ENCODE assay signal across 21 cellular contexts in genomic region chr13:64662887-64663593, GRCh38.
DNase-seq lines count a peak whose midpoint lies in the region; ATAC-seq and TF ChIP-seq lines count a peak whose summit lies in the region.
"Had no signal": no experiment of that assay in that cellular context is flagged by ENCODE, and none has a peak within 500 bp of the region (broad histone marks: within the 10 kb centered on the region; RNA-seq: fewer than 3 reads in every experiment).

No MANE protein-coding gene starts in this region.

- no peak overlapping the region for H3K14ac ChIP-seq in mesenchymal stem cell (ENCODE audit: low read length in 2 of 2)

- H3K27me3 Mint-ChIP-seq in natural killer cell (ENCODE audit: low read depth in 2 of 2) (no peaks in the 10 kb centered on the region), T-cell (no peaks in the 10 kb centered on the region)
- H3K27me3 Mint-ChIP-seq: B cell; CD4-positive, CD25-positive, alpha-beta regulatory T cell had no signal

- no peak overlapping the region for H4K91ac ChIP-seq in mesenchymal stem cell (ENCODE audit: low read length)

- no peaks in the 10 kb centered on the region for H3K9me3 ChIP-seq in mesenchymal stem cell (ENCODE audit: control insufficient read depth, low read length)

- no peaks in the 10 kb centered on the region for H3K4me1 Mint-ChIP-seq in natural killer cell
- no peaks in the 10 kb centered on the region for H3K4me1 Mint-ChIP-seq in T-cell
- H3K4me1 Mint-ChIP-seq: B cell; CD4-positive, CD25-positive, alpha-beta regulatory T cell; GM23338; H9 had no signal

- WGBS in mesenchymal stem cell = 96% methylated on average over 7 of the region's 7 CpGs

- H3K4me3 ChIP-seq in NB4 (ENCODE audit: low read depth, low read length) (no peak overlapping the region), mesenchymal stem cell (ENCODE audit: insufficient read depth in 1 of 2, low read depth in 1 of 2, low read length in 2 of 2) (no peak overlapping the region)
- H3K4me3 ChIP-seq: BLaER1, GM23338 had no signal

- no peaks in the 10 kb centered on the region for H3K36me3 ChIP-seq in mesenchymal stem cell (ENCODE audit: control insufficient read depth in 1 of 2, insufficient read depth in 2 of 2, low read depth in 1 of 2, low read length in 2 of 2)

- H4K8ac ChIP-seq in mesenchymal stem cell (ENCODE audit: low read length) = peak overlapping the region; percentile 29

- no peaks in the 10 kb centered on the region for H3K79me1 ChIP-seq in mesenchymal stem cell (replicated peaks; ENCODE audit: low read length, poor library complexity, severe bottlenecking)

- no peak overlapping the region for H2BK15ac ChIP-seq in mesenchymal stem cell (ENCODE audit: low read depth, poor library complexity, severe bottlenecking)

- H3K9me3 Mint-ChIP-seq in natural killer cell = peaks cover 2 to 15% of the 10 kb centered on the region in 2 donors
- peaks cover 9 to 17% (median 12%) of the 10 kb centered on the region in 3 donors for H3K9me3 Mint-ChIP-seq in T-cell
- H3K9me3 Mint-ChIP-seq: H9 had no signal

- no peak overlapping the region for H2BK120ac ChIP-seq in mesenchymal stem cell (ENCODE audit: low read depth, low read length)

- no peak overlapping the region for H3K23ac ChIP-seq in mesenchymal stem cell (ENCODE audit: low read length in 2 of 2)

- H2AK5ac ChIP-seq in mesenchymal stem cell (ENCODE audit: low read length, severe bottlenecking) = no peak overlapping the region

- H3K4ac ChIP-seq in mesenchymal stem cell (ENCODE audit: low read depth in 1 of 2, low read length in 2 of 2) = no peak overlapping the region

- no peak overlapping the region for H2AFZ ChIP-seq in mesenchymal stem cell (ENCODE audit: low read depth, low read length)
- H2AFZ ChIP-seq: GM23338 had no signal

- no peak overlapping the region for H3K27ac ChIP-seq in mesenchymal stem cell (ENCODE audit: low read length, poor library complexity, severe bottlenecking)
- H3K27ac ChIP-seq: 22Rv1, BLaER1, C4-2B had no signal

- no peak overlapping the region for H2BK5ac ChIP-seq in mesenchymal stem cell (ENCODE audit: low read depth, low read length, poor library complexity, severe bottlenecking)

- H3K4me3 Mint-ChIP-seq in natural killer cell = no peak overlapping the region
- H3K4me3 Mint-ChIP-seq in T-cell = no peak overlapping the region
- H3K4me3 Mint-ChIP-seq: B cell; CD4-positive, CD25-positive, alpha-beta regulatory T cell; CD8-positive, alpha-beta T cell; GM23338; H9; HFFc6 had no signal

- POLR2A ChIA-PET in T-cell (lab: Charles Lee) = no interaction called here

- no peak for TF ChIP-seq POLR2A in NB4 (IDR thresholded peaks at IDR 0.05; ENCODE audit: extremely low read depth, insufficient read length)

- H3K4me1 ChIP-seq in mesenchymal stem cell (ENCODE audit: control insufficient read depth, insufficient read depth, low read depth, low read length) = no peaks in the 10 kb centered on the region
- H3K4me1 ChIP-seq: BLaER1, Caco-2 had no signal

- CTCF ChIA-PET in T-cell (lab: Charles Lee) = no interaction called here

- H3K27ac Mint-ChIP-seq in natural killer cell (no peak overlapping the region), T-cell (no peak overlapping the region)
- H3K27ac Mint-ChIP-seq: B cell; CD4-positive, CD25-positive, alpha-beta regulatory T cell; CD8-positive, alpha-beta T cell; GM23338; H9; HFFc6 had no signal

- no peak overlapping the region for H3K4me2 ChIP-seq in mesenchymal stem cell (ENCODE audit: low read length, poor library complexity, severe bottlenecking)
- H3K4me2 ChIP-seq: BLaER1, GM23338 had no signal

- intact Hi-C loops in natural killer cell (cut with micrococcal nuclease) = no loop called here

- H3K27me3 ChIP-seq in mesenchymal stem cell (ENCODE audit: control insufficient read depth in 1 of 2, insufficient read depth in 1 of 2, low read length in 2 of 2) = no peaks in the 10 kb centered on the region
- H3K27me3 ChIP-seq: BLaER1 had no signal

- H2BK12ac ChIP-seq in mesenchymal stem cell (ENCODE audit: low read length in 2 of 2) = no peak overlapping the region

- no peaks in the 10 kb centered on the region for H3K36me3 Mint-ChIP-seq in natural killer cell
- H3K36me3 Mint-ChIP-seq in T-cell = no peaks in the 10 kb centered on the region
- H3K36me3 Mint-ChIP-seq: CD4-positive, CD25-positive, alpha-beta regulatory T cell; CD8-positive, alpha-beta T cell had no signal

- ATAC-seq in natural killer cell (no peak), HG03378 (IDR thresholded peaks at IDR 0.05; ENCODE audit: unreplicated experiment) (no peak), T-cell (replicated peaks in 1 of 4) (no peak)
- ATAC-seq: CD8-positive, alpha-beta T cell; GM23338; HCT116 had no signal

- H3K9ac ChIP-seq in mesenchymal stem cell (ENCODE audit: low read length) = no peak overlapping the region
- H3K9ac ChIP-seq: BLaER1 had no signal

- H3K18ac ChIP-seq in mesenchymal stem cell (ENCODE audit: low read depth in 1 of 2, low read length in 2 of 2) = no peak overlapping the region

- DNase-seq in DMS53 (lab: John Stamatoyannopoulos, UW) (peak; percentile 3), DMS53 treated with DMSO at 0.1 percent for 48 hours (lab: John Stamatoyannopoulos, UW; ENCODE audit: unreplicated experiment) (no peak), NB4 (ENCODE audit: low read depth) (peak; percentile 3), mesenchymal stem cell (no peak), natural killer cell (no peak), T-cell (no peak)
- DNase-seq: Caco-2; CD4-positive, CD25-positive, alpha-beta regulatory T cell; CD8-positive, alpha-beta T cell; DMS153; DMS79 treated with DMSO at 0.1 percent for 48 hours; GF-D8; H9; HFFc6 had no signal

- TF ChIP-seq CTCF in NB4 (IDR thresholded peaks at IDR 0.05; ENCODE audit: low read depth, low read length) (no peak), natural killer cell (IDR thresholded peaks at IDR 0.05) (no peak)

Comparison
In these comparisons a context has a peak if more than half of its experiments do, and no peak if none do; other contexts are left out.
1. DNase-seq: peak in DMS53 (single experiment) and NB4 (single experiment); none in DMS53 treated with DMSO at 0.1 percent for 48 hours (single experiment), mesenchymal stem cell (single experiment), natural killer cell (single experiment) and T-cell (0 of 34).